ENCODE assay signal across 8 cellular contexts in the genomic region with DNA sequence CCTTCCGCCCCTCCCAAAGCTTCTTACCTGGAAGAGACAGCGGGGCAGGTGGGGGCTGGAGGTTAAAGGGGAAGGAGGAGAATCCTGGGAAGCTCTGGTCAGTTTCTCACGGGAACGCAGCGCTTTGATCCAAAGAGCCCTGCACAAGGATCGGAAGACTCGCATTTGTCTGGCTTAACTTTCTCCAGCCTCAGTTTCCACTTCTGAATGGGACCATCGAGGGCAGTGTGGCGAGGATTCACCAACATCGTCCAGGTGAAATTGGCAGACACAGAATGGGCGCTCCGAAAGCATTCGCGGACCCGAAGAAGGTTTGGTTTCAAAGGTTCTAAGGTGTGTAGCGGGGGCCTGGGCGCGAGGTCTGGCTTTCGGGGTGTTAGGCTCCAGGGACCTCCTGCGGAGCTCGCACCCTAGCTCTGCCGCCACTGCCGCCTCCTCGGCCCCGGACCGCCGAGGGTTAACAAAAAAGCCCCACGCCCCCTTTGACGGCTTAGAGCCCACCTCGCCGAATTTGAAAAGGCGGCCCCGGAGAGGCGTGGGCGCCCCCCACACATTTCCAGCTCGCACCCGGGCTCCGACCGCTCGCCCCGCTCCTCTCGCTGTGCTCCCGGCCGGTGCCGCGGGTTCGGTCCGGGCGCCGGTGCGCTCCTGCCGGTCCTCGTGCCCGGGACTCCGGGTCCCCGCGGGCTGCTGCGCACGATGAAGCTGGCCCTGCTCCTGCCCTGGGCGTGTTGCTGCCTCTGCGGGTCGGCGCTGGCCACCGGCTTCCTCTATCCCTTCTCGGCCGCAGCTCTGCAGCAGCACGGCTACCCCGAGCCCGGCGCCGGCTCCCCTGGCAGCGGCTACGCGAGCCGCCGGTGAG. TPM values are rescaled to one million over a fixed set of nuclear protein-coding genes. Genes with fewer than 3 reads are reported as not detected.
DNase-seq lines count a peak whose midpoint lies in the region; ATAC-seq and TF ChIP-seq lines count a peak whose summit lies in the region.

A gene (plus strand): TSS at position 542 of the 862 bp plus-strand sequence. CDS start 158 bp downstream, at position 700.

- no peak for TF ChIP-seq CTCF in vagina (IDR thresholded peaks at IDR 0.05)

- intact Hi-C loops in naive thymus-derived CD4-positive, alpha-beta T cell (cut with micrococcal nuclease) = no loop called here
- intact Hi-C loops in vagina (cut with DNase I) = no loop called here

- no peaks in the 10 kb centered on the region for H3K9me3 ChIP-seq in SK-N-MC (ENCODE audit: low read depth, low read length)
- no peaks in the 10 kb centered on the region for H3K9me3 ChIP-seq in naive thymus-derived CD4-positive, alpha-beta T cell (ENCODE audit: control insufficient read depth in 2 of 3, low read length in 3 of 3)
- H3K9me3 ChIP-seq in vagina = no peaks in the 10 kb centered on the region

- peaks cover 0 to 6% (median 3%) of the 10 kb centered on the region in 7 donors for H3K4me1 Mint-ChIP-seq in naive thymus-derived CD4-positive, alpha-beta T cell

- peaks cover 13 to 34% (median 21%) of the 10 kb centered on the region in 5 donors for H3K27me3 Mint-ChIP-seq in naive thymus-derived CD4-positive, alpha-beta T cell

- POLR2A ChIA-PET in naive thymus-derived CD4-positive, alpha-beta T cell (lab: Charles Lee) = interaction anchor here (0.6 kb wide), 1 partner anchor 16 kb away, joined by 4 read pairs; no protein-coding TSS in a partner anchor

- peak within 1 kb of the TSS in 9 of 10 donors; percentile 18 to 80 (median 65) for H3K4me3 Mint-ChIP-seq in naive thymus-derived CD4-positive, alpha-beta T cell

- peaks cover 0 to 3% of the 10 kb centered on the region in 2 donors for H3K27me3 ChIP-seq in naive thymus-derived CD4-positive, alpha-beta T cell (ENCODE audit: control insufficient read depth in 2 of 2, insufficient read depth in 2 of 2, low read length in 2 of 2)
- H3K27me3 ChIP-seq in vagina = no peaks in the 10 kb centered on the region

- peak; percentile 33 for DNase-seq in DMS53 (lab: John Stamatoyannopoulos, UW)
- DNase-seq in DMS53 treated with DMSO at 0.1 percent for 48 hours (lab: John Stamatoyannopoulos, UW; ENCODE audit: unreplicated experiment) = no peak
- no peak for DNase-seq in SK-N-MC (ENCODE audit: low read depth, low spot score)
- DNase-seq in naive thymus-derived CD4-positive, alpha-beta T cell = peak in 5 of 9 donors; percentile 2 to 28 (median 21)
- no peak for DNase-seq in vagina (ENCODE audit: extremely low spot score in 2 of 2)

- H3K9ac ChIP-seq in SK-N-MC (ENCODE audit: insufficient read length) = peak within 1 kb of the TSS; percentile 93

- peaks cover 0 to 6% of the 10 kb centered on the region in 2 donors for H3K4me1 ChIP-seq in naive thymus-derived CD4-positive, alpha-beta T cell (ENCODE audit: control insufficient read depth in 2 of 2, insufficient read depth in 2 of 2, low read length in 2 of 2)
- peaks cover 13% of the 10 kb centered on the region for H3K4me1 ChIP-seq in vagina

- CTCF ChIA-PET in naive thymus-derived CD4-positive, alpha-beta T cell (lab: Charles Lee) = interaction anchor here (0.5 to 3.9 kb wide), 3 partner anchors 49 to 574 kb away, joined by 3 to 36 read pairs (median 4); no protein-coding TSS in a partner anchor

- TF ChIP-seq POLR2A in vagina (IDR thresholded peaks at IDR 0.05) = no peak

- ATAC-seq in esophagus mucosa (peak; percentile 35), GM18868 (IDR thresholded peaks at IDR 0.05; ENCODE audit: unreplicated experiment) (no peak), HG02623 (IDR thresholded peaks at IDR 0.05; ENCODE audit: unreplicated experiment) (no peak)
- no peak for ATAC-seq in naive thymus-derived CD4-positive, alpha-beta T cell

- H3K36me3 ChIP-seq in SK-N-MC (ENCODE audit: insufficient read depth, low read length) (no peaks in the 10 kb centered on the region), vagina (no peaks in the 10 kb centered on the region)
- no peaks in the 10 kb centered on the region for H3K36me3 ChIP-seq in naive thymus-derived CD4-positive, alpha-beta T cell (ENCODE audit: control insufficient read depth in 2 of 3, insufficient read depth in 3 of 3, low read length in 3 of 3)

- H3K27ac Mint-ChIP-seq in naive thymus-derived CD4-positive, alpha-beta T cell = no peak within 1 kb of the TSS

- H3K36me3 Mint-ChIP-seq in naive thymus-derived CD4-positive, alpha-beta T cell = no peaks in the 10 kb centered on the region

- H3K9me3 Mint-ChIP-seq in naive thymus-derived CD4-positive, alpha-beta T cell = peaks cover 0 to 2% (median 0%) of the 10 kb centered on the region in 11 donors

- H3K4me3 ChIP-seq in SK-N-MC (peak within 1 kb of the TSS; percentile 96), vagina (peak within 1 kb of the TSS; percentile 46 to 74)
- peak within 1 kb of the TSS; percentile 63 for H3K4me3 ChIP-seq in naive thymus-derived CD4-positive, alpha-beta T cell (ENCODE audit: low read length)

- H3K27ac ChIP-seq in SK-N-MC (no peak within 1 kb of the TSS), vagina (peak within 1 kb of the TSS; percentile 30)
- H3K27ac ChIP-seq in naive thymus-derived CD4-positive, alpha-beta T cell (ENCODE audit: low read depth, low read length) = no peak within 1 kb of the TSS

RNA-seq across cellular contexts. Expression of the gene that starts here (rescaled TPM):
- total RNA-seq in esophagus mucosa (not detected), vagina (not detected)
- under 1 TPM in 1 of 5 experiments, not detected in 4; 0.24 TPM for total RNA-seq in naive thymus-derived CD4-positive, alpha-beta T cell
- polyA plus RNA-seq in naive thymus-derived CD4-positive, alpha-beta T cell = not detected

Comparison
In these comparisons a context has a peak if more than half of its experiments do, and no peak if none do; other contexts are left out.
1. Peak in ATAC-seq in esophagus mucosa; RNA of the gene not detected or under 1 TPM.
2. Peak in DNase-seq and H3K4me3 ChIP-seq in naive thymus-derived CD4-positive, alpha-beta T cell; RNA of the gene not detected or under 1 TPM.